Comparison of ENCODE assay signal across 1 cellular context in genomic region chr1:168225476-168226190, GRCh38.
TF ChIP-seq lines count a peak whose summit lies in the region.

SFT2D2 (plus strand) TSS chr1:168226004; CDS start chr1:168226080, 76 bp downstream.

TF ChIP-seq in HepG2, 621 proteins besides CTCF, POLR2A, EP300 and RAD21 (continued from another document and continues in another):
- TF ChIP-seq ZBTB10 (CRISPR knock-in tag; IDR thresholded peaks at IDR 0.05; ENCODE audit: borderline replicate concordance) (no peak; the same call in 1 of the 2 replicates), ZNF350 (CRISPR knock-in tag; IDR thresholded peaks at IDR 0.05; ENCODE audit: borderline replicate concordance, low read depth) (no peak), ZNF770 (CRISPR knock-in tag; IDR thresholded peaks at IDR 0.05) (peak; percentile 94), HDAC2 (CRISPR knock-in tag; IDR thresholded peaks at IDR 0.05) (no peak), THAP9 (CRISPR knock-in tag; IDR thresholded peaks at IDR 0.05; ENCODE audit: borderline replicate concordance) (peak; percentile 48; the same call in 1 of the 2 replicates), ZSCAN9 (CRISPR knock-in tag; IDR thresholded peaks at IDR 0.05; ENCODE audit: borderline replicate concordance) (peak; percentile 57; the same call in 1 of the 2 replicates), ZFAT (CRISPR knock-in tag; conservative IDR thresholded peaks at IDR 0.05) (no peak; the same call in 1 of the 2 replicates), ZNF335 (CRISPR knock-in tag; IDR thresholded peaks at IDR 0.05) (peak; percentile 51; the same call in 1 of the 2 replicates), ZNF414 (CRISPR knock-in tag; IDR thresholded peaks at IDR 0.05) (no peak), CERS6 (CRISPR knock-in tag; IDR thresholded peaks at IDR 0.05) (peak; percentile 83; the same call in 1 of the 2 replicates), CBX2 (IDR thresholded peaks at IDR 0.05; ENCODE audit: low read depth, low read length) (no peak), CBX2 (CRISPR knock-in tag; IDR thresholded peaks at IDR 0.05; ENCODE audit: low read depth) (peak; percentile 76; the same call in 1 of the 2 replicates), ZFYVE20 (CRISPR knock-in tag; IDR thresholded peaks at IDR 0.05; ENCODE audit: borderline replicate concordance, low read depth) (peak; percentile 83; the same call in 1 of the 2 replicates), ZNF563 (CRISPR knock-in tag; IDR thresholded peaks at IDR 0.05) (peak; percentile 98), ZKSCAN5 (CRISPR knock-in tag; IDR thresholded peaks at IDR 0.05) (no peak), PCBP2 (optimal IDR thresholded peaks at IDR 0.05; ENCODE audit: low read depth, low read length, poor library complexity, severe bottlenecking) (no peak), ZNF891 (CRISPR knock-in tag; IDR thresholded peaks at IDR 0.05) (peak; percentile 57; the same call in 1 of the 2 replicates), CAMTA2 (CRISPR knock-in tag; IDR thresholded peaks at IDR 0.05; ENCODE audit: borderline replicate concordance) (peak; percentile 92; the same call in 1 of the 2 replicates), ZNF557 (CRISPR knock-in tag; IDR thresholded peaks at IDR 0.05) (no peak), GTF3A (CRISPR knock-in tag; conservative IDR thresholded peaks at IDR 0.05) (no peak), TEAD2 (CRISPR knock-in tag; IDR thresholded peaks at IDR 0.05) (peak; percentile 51; the same call in 1 of the 2 replicates), SALL2 (CRISPR knock-in tag; IDR thresholded peaks at IDR 0.05) (0 out of 2 replicates have a peak, but pooled peaks have one; percentile 22), ZNF253 (CRISPR knock-in tag; IDR thresholded peaks at IDR 0.05; ENCODE audit: borderline replicate concordance) (peak; percentile 36; the same call in 1 of the 2 replicates), ZNF703 (CRISPR knock-in tag; IDR thresholded peaks at IDR 0.05; ENCODE audit: borderline replicate concordance) (0 out of 2 replicates have a peak, but pooled peaks have one; percentile 11), CREB1 (IDR thresholded peaks at IDR 0.05) (no peak), CREB1 (CRISPR knock-in tag; IDR thresholded peaks at IDR 0.05) (no peak), ZNF275 (CRISPR knock-in tag; IDR thresholded peaks at IDR 0.05; ENCODE audit: borderline replicate concordance) (peak; percentile 55; the same call in 1 of the 2 replicates), ZNF615 (CRISPR knock-in tag; IDR thresholded peaks at IDR 0.05; ENCODE audit: borderline replicate concordance) (no peak), CBX1 (IDR thresholded peaks at IDR 0.05; ENCODE audit: low read depth) (peak; percentile 31), ZSCAN29 (CRISPR knock-in tag; conservative IDR thresholded peaks at IDR 0.05) (0 out of 2 replicates have a peak, but pooled peaks have one; percentile 86), SMAD1 (CRISPR knock-in tag; IDR thresholded peaks at IDR 0.05; ENCODE audit: borderline replicate concordance, low read depth) (no peak), ZNF607 (CRISPR knock-in tag; IDR thresholded peaks at IDR 0.05; ENCODE audit: borderline replicate concordance) (peak; percentile 77; the same call in 1 of the 2 replicates), THAP7 (CRISPR knock-in tag; IDR thresholded peaks at IDR 0.05) (peak; percentile 21), IRF2 (CRISPR knock-in tag; IDR thresholded peaks at IDR 0.05) (0 out of 2 replicates have a peak, but pooled peaks have one; percentile 8), ZNF333 (CRISPR knock-in tag; IDR thresholded peaks at IDR 0.05; ENCODE audit: borderline replicate concordance) (peak; percentile 63; the same call in 1 of the 2 replicates), SRF (IDR thresholded peaks at IDR 0.05; ENCODE audit: low read depth, low read length) (no peak), ATF1 (CRISPR knock-in tag; IDR thresholded peaks at IDR 0.05) (no peak), BRD4 (CRISPR knock-in tag; IDR thresholded peaks at IDR 0.05) (peak; percentile 34; the same call in 1 of the 2 replicates), ZIK1 (CRISPR knock-in tag; IDR thresholded peaks at IDR 0.05; ENCODE audit: borderline replicate concordance, low read depth) (peak; percentile 85; the same call in 1 of the 2 replicates), NFYC (CRISPR knock-in tag; IDR thresholded peaks at IDR 0.05) (no peak; the same call in 1 of the 2 replicates), ZNF839 (CRISPR knock-in tag; IDR thresholded peaks at IDR 0.05; ENCODE audit: borderline replicate concordance) (no peak), ZNF10 (CRISPR knock-in tag; IDR thresholded peaks at IDR 0.05; ENCODE audit: borderline replicate concordance, low read depth) (no peak), ATF5 (CRISPR knock-in tag; IDR thresholded peaks at IDR 0.05; ENCODE audit: low read depth) (no peak), ZNF512B (CRISPR knock-in tag; IDR thresholded peaks at IDR 0.05; ENCODE audit: borderline replicate concordance) (no peak), ATF6 (CRISPR knock-in tag; conservative IDR thresholded peaks at IDR 0.05) (no peak), TCF7 (IDR thresholded peaks at IDR 0.05; ENCODE audit: low read depth) (no peak), HNRNPUL1 (IDR thresholded peaks at IDR 0.05; ENCODE audit: low read depth, low read length) (no peak), ZNF567 (CRISPR knock-in tag; IDR thresholded peaks at IDR 0.05; ENCODE audit: borderline replicate concordance) (no peak)
